Comparison of ENCODE assay signal across 8 cellular contexts in the genomic region with DNA sequence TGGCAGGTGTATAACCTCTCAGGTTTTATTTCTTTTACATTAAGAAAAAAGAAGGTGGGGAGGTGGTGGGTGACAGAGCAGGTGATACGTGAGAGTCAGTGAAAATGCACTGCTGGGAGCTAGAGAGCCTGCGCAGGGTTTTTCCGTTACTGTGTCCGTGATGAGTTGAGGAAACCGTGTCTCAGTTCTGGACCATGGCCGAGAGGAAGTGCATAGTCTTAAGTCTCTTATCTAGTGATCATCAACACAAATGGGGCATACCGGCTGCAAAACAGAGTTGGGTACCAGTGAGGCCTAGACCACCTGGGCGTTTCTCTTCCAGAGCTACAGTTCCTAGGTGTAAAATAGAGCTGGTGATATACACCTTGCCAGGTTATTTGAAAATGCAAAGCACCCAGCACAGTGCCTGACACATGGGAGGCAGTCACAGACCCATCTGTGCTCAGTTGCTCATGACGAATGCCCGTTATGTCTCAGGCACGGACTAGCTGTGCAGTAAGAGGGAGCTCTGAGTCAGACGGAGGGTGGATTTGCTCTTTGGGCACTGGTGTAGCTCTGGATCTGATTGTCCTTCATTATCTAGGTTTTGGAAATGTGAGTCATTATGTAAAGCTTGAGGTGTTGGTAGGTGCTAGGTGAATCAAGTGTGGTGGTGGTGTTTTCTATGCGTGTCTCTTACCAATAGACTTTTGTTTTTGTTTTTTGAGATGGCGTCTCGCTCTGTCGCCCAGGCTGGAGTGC.
DNase-seq lines count a peak whose midpoint lies in the region; ATAC-seq and TF ChIP-seq lines count a peak whose summit lies in the region.

No MANE protein-coding gene starts in this region.

- H3K4me3 ChIP-seq in fibroblast of mammary gland (ENCODE audit: control insufficient read depth, low read depth, low read length) (no peak overlapping the region), upper lobe of right lung (no peak overlapping the region)

- H3K4me1 Mint-ChIP-seq in type B pancreatic cell (ENCODE audit: unreplicated experiment) = peaks cover 10% of the 10 kb centered on the region

- no peaks in the 10 kb centered on the region for H3K9me3 ChIP-seq in upper lobe of right lung

- TF ChIP-seq CTCF in fibroblast of mammary gland (conservative IDR thresholded peaks at IDR 0.05; ENCODE audit: control insufficient read depth, insufficient read depth, low read depth, low read length) (no peak), upper lobe of right lung (IDR thresholded peaks at IDR 0.05) (no peak), type B pancreatic cell (conservative IDR thresholded peaks at IDR 0.05) (no peak)

- peaks cover 12% of the 10 kb centered on the region for H3K36me3 Mint-ChIP-seq in type B pancreatic cell

- TF ChIP-seq POLR2A in erythroblast (IDR thresholded peaks at IDR 0.05; ENCODE audit: low read length) = no peak

- intact Hi-C loops in upper lobe of right lung (cut with DNase I) = no loop called here

- no peaks in the 10 kb centered on the region for H3K36me3 ChIP-seq in upper lobe of right lung

- peak; percentile 49 for DNase-seq in activated CD4-positive, CD25-positive, alpha-beta regulatory T cell treated with anti-CD3 and anti-CD28 coated beads, Interleukin-2, amount 50 U/mL, for 16 hours (ENCODE audit: low read depth, low spot score)
- peak; percentile 59 for DNase-seq in fibroblast of mammary gland (ENCODE audit: low read depth)
- DNase-seq in upper lobe of right lung = no peak
- no peak for DNase-seq in erythroblast (lab: John Stamatoyannopoulos, UW)
- DNase-seq in type B pancreatic cell (ENCODE audit: extremely low spot score, unreplicated experiment) = no peak
- DNase-seq in occipital lobe (lab: John Stamatoyannopoulos, UW) = no peak

- H3K4me1 ChIP-seq in upper lobe of right lung = peaks cover under 1% of the 10 kb centered on the region

- no peaks in the 10 kb centered on the region for H3K27me3 ChIP-seq in upper lobe of right lung

- peaks cover 9% of the 10 kb centered on the region for H3K9me3 Mint-ChIP-seq in type B pancreatic cell

- H3K27ac Mint-ChIP-seq in type B pancreatic cell = no peak overlapping the region

- H3K27ac ChIP-seq in upper lobe of right lung = no peak overlapping the region

- no peaks in the 10 kb centered on the region for H3K27me3 Mint-ChIP-seq in type B pancreatic cell

- H3K4me3 Mint-ChIP-seq in type B pancreatic cell = no peak overlapping the region

- ATAC-seq in GM18868 (IDR thresholded peaks at IDR 0.05; ENCODE audit: unreplicated experiment) = peak; percentile 74
- peak; percentile 59 for ATAC-seq in HG03025 (IDR thresholded peaks at IDR 0.05; ENCODE audit: low FRiP score, unreplicated experiment)
- peak; percentile 34 for ATAC-seq in upper lobe of right lung

Comparison
In these comparisons a context has a peak if more than half of its experiments do, and no peak if none do; other contexts are left out.
1. DNase-seq: peak in activated CD4-positive, CD25-positive, alpha-beta regulatory T cell treated with anti-CD3 and anti-CD28 coated beads, Interleukin-2, amount 50 U/mL, for 16 hours (single experiment) and fibroblast of mammary gland (single experiment); none in upper lobe of right lung (single experiment), erythroblast (0 of 2), type B pancreatic cell (single experiment) and occipital lobe (single experiment).
2. Peak in every context shown above with its lines, with median percentiles within 50 percentile points of each other: ATAC-seq.